In the genomic region with DNA sequence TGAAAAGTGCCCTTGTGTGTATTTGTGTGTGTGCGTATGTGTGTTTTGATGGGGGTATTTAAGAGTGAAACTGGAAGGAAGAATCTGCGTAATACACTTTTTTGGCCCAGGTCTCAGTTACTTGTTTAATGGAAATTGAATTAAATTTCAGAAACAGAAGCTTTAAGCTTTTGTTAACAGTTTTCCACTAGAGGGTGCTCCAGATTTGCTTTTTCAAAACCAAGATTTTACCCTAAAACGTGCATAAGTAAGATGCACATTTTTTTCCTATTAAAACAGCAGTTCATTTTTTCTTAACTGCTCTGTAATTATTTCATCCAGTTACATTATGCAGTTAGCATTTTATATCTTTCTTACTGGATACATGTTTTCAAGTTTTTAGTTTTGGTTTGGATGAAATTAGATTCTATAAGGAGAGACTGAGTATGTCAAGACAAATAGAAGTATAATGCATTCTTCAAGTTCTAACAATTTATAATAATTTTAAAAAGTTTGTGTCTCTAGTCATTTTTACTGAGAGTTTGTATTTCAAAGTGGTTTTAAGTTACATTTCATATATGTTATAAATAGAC, we compare ENCODE assay signal across 10 cellular contexts.
DNase-seq lines count a peak whose midpoint lies in the region; ATAC-seq and TF ChIP-seq lines count a peak whose summit lies in the region.
"Had no signal": no experiment of that assay in that cellular context is flagged by ENCODE, and none has a peak within 500 bp of the region (broad histone marks: within the 10 kb centered on the region; RNA-seq: fewer than 3 reads in every experiment).

No MANE protein-coding gene starts in this region.

- H3K27me3 ChIP-seq in heart right ventricle (no peaks in the 10 kb centered on the region), body of pancreas (no peaks in the 10 kb centered on the region)

- H3K4me1 ChIP-seq in heart right ventricle (peaks cover 0 to 18% (median 0%) of the 10 kb centered on the region in 9 donors), body of pancreas (peaks cover 14% of the 10 kb centered on the region)

- H3K4me3 ChIP-seq in heart right ventricle (no peak overlapping the region), fibroblast of mammary gland (ENCODE audit: control insufficient read depth, low read depth, low read length) (no peak overlapping the region), body of pancreas (no peak overlapping the region)

- H3K9me3 Mint-ChIP-seq in type B pancreatic cell, result no peaks in the 10 kb centered on the region
- H3K9me3 Mint-ChIP-seq: naive B cell; stimulated activated naive CD8-positive, alpha-beta T cell treated with anti-CD3 and anti-CD28 coated beads, Interleukin-15, Interleukin-2, amounts not matched to agents 100 ng/mL and 50 ng/mL, for 24 hours had no signal

- DNase-seq in heart right ventricle (no peak), left ventricle myocardium superior (no peak), RPMI7951 (ENCODE audit: low read depth) (peak; percentile 26), fibroblast of mammary gland (ENCODE audit: low read depth) (peak; percentile 53), type B pancreatic cell (ENCODE audit: extremely low spot score, unreplicated experiment) (no peak), body of pancreas (no peak), COLO668 (lab: John Stamatoyannopoulos, UW; ENCODE audit: unreplicated experiment) (no peak)
- DNase-seq: naive B cell had no signal

- H3K27me3 Mint-ChIP-seq in type B pancreatic cell, result no peaks in the 10 kb centered on the region
- H3K27me3 Mint-ChIP-seq: naive B cell; stimulated activated naive CD8-positive, alpha-beta T cell treated with anti-CD3 and anti-CD28 coated beads, Interleukin-15, Interleukin-2, amounts not matched to agents 100 ng/mL and 50 ng/mL, for 24 hours had no signal

- WGBS in heart right ventricle, 2 donors, result 65 to 78% methylated on average over 3 of the region's 3 CpGs
- WGBS in body of pancreas, 2 donors, result 56% methylated on average over 3 of the region's 3 CpGs

- no peak overlapping the region for H3K27ac Mint-ChIP-seq in type B pancreatic cell
- H3K27ac Mint-ChIP-seq: stimulated activated naive CD8-positive, alpha-beta T cell treated with anti-CD3 and anti-CD28 coated beads, Interleukin-15, Interleukin-2, amounts not matched to agents 100 ng/mL and 50 ng/mL, for 24 hours had no signal

- peaks cover 26% of the 10 kb centered on the region for H3K4me1 Mint-ChIP-seq in type B pancreatic cell (ENCODE audit: unreplicated experiment)

- no peak for ATAC-seq in heart right ventricle
- ATAC-seq in left ventricle myocardium superior, result no peak
- no peak for ATAC-seq in body of pancreas
- ATAC-seq in GM18519 (IDR thresholded peaks at IDR 0.05; ENCODE audit: low FRiP score, unreplicated experiment), result no peak

- H3K9me3 ChIP-seq in heart right ventricle, result no peaks in the 10 kb centered on the region
- H3K9me3 ChIP-seq in body of pancreas, result no peaks in the 10 kb centered on the region

- no peak overlapping the region for H3K4me3 Mint-ChIP-seq in type B pancreatic cell
- H3K4me3 Mint-ChIP-seq: naive B cell; stimulated activated naive CD8-positive, alpha-beta T cell treated with anti-CD3 and anti-CD28 coated beads, Interleukin-15, Interleukin-2, amounts not matched to agents 100 ng/mL and 50 ng/mL, for 24 hours had no signal

- TF ChIP-seq POLR2A in body of pancreas (IDR thresholded peaks at IDR 0.05), result no peak

- peaks cover 20% of the 10 kb centered on the region for H3K36me3 Mint-ChIP-seq in type B pancreatic cell

- intact Hi-C loops in heart right ventricle (cut with DNase I), result loop anchor here in 6 of 10 donors (5.0 to 10.0 kb wide), 5 partner anchors 57 to 1515 kb away; no protein-coding TSS in a partner anchor
- intact Hi-C loops in left ventricle myocardium superior (cut with micrococcal nuclease), result no loop called here
- intact Hi-C loops in body of pancreas (cut with DNase I), result no loop called here

- TF ChIP-seq CTCF in heart right ventricle (IDR thresholded peaks at IDR 0.05) (peak in 5 of 9 donors; percentile 28 to 50 (median 42)), fibroblast of mammary gland (conservative IDR thresholded peaks at IDR 0.05; ENCODE audit: control insufficient read depth, insufficient read depth, low read depth, low read length) (peak; percentile 59), type B pancreatic cell (conservative IDR thresholded peaks at IDR 0.05) (peak; percentile 67), body of pancreas (IDR thresholded peaks at IDR 0.05) (no peak)

- H3K27ac ChIP-seq in heart right ventricle (no peak overlapping the region), body of pancreas (no peak overlapping the region)

- H3K36me3 ChIP-seq in heart right ventricle (peaks cover 0 to 65% (median 10%) of the 10 kb centered on the region in 9 donors), body of pancreas (replicated peaks in 1 of 2; ENCODE audit: insufficient read depth in 1 of 2, low read depth in 2 of 2) (no peaks in the 10 kb centered on the region)

Comparison
In these comparisons a context has a peak if more than half of its experiments do, and no peak if none do; other contexts are left out.
1. intact Hi-C loops: an anchor here in heart right ventricle (5.0 to 10.0 kb wide); none called in left ventricle myocardium superior and body of pancreas.
2. DNase-seq: peak in RPMI7951 (single experiment) and fibroblast of mammary gland (single experiment); none in heart right ventricle (0 of 2), left ventricle myocardium superior (single experiment), type B pancreatic cell (single experiment), body of pancreas (0 of 4) and COLO668 (single experiment).
3. CTCF ChIP-seq: peak in heart right ventricle (5 of 9), fibroblast of mammary gland (single experiment) and type B pancreatic cell (single experiment); none in body of pancreas (0 of 7).